Comparison of ENCODE assay signal across 8 cellular contexts in genomic region chr4:102759835-102760644, GRCh38. TPM values are rescaled to one million over a fixed set of nuclear protein-coding genes. Genes with fewer than 3 reads are reported as not detected.
DNase-seq lines count a peak whose midpoint lies in the region; ATAC-seq and TF ChIP-seq lines count a peak whose summit lies in the region.

No MANE protein-coding gene starts in this region.

- H4K8ac ChIP-seq in H9 (replicated peaks; ENCODE audit: insufficient read length, low read depth, low read length), result no peak overlapping the region

- H3K14ac ChIP-seq in H9 (ENCODE audit: insufficient read depth, low read length), result peak overlapping the region; percentile 67

- ATAC-seq in esophagus mucosa, result peak; percentile 68
- ATAC-seq in aorta (ENCODE audit: low FRiP score), result peak; percentile 70

- peaks cover 10% of the 10 kb centered on the region; the same call in 1 of the 2 replicates for H3K79me2 ChIP-seq in H9 (ENCODE audit: insufficient read depth, low read length)

- no peaks in the 10 kb centered on the region for H3K27me3 ChIP-seq in H9 (ENCODE audit: insufficient read depth, low read length)
- H3K27me3 ChIP-seq in muscle layer of duodenum (ENCODE audit: low read depth, low read length), result no peaks in the 10 kb centered on the region
- H3K27me3 ChIP-seq in aorta (ENCODE audit: control insufficient read depth in 1 of 2, insufficient read depth in 2 of 2, low read length in 1 of 2), result no peaks in the 10 kb centered on the region

- H3K18ac ChIP-seq in H9 (ENCODE audit: insufficient read length, low read depth, low read length), result peak overlapping the region; percentile 16

- peak overlapping the region; percentile 73 for H3K9ac ChIP-seq in H9 (ENCODE audit: extremely low read depth, insufficient read length, low read length)

- H3K36me3 Mint-ChIP-seq in activated naive CD4-positive, alpha-beta T cell treated with anti-CD3 and anti-CD28 coated beads, Interleukin-2, amount 50 U/mL, for 24 hours, result peaks cover 3% of the 10 kb centered on the region
- H3K36me3 Mint-ChIP-seq in H9 (ENCODE audit: insufficient read depth in 1 of 3, low read depth in 3 of 3), result peaks cover under 1 to 10% (median 4%) of the 10 kb centered on the region in 3 experiments

- H3K4me1 Mint-ChIP-seq in activated naive CD4-positive, alpha-beta T cell treated with anti-CD3 and anti-CD28 coated beads, Interleukin-2, amount 50 U/mL, for 24 hours, result peaks cover 42% of the 10 kb centered on the region
- H3K4me1 Mint-ChIP-seq in H9, result peaks cover 26% of the 10 kb centered on the region in 2 experiments

- no peaks in the 10 kb centered on the region for H3K36me3 ChIP-seq in KOPT-K1 (ENCODE audit: insufficient read depth, low read length)
- no peaks in the 10 kb centered on the region for H3K36me3 ChIP-seq in muscle layer of duodenum (ENCODE audit: control insufficient read depth in 1 of 2, insufficient read depth in 2 of 2, low read length in 2 of 2)
- no peaks in the 10 kb centered on the region for H3K36me3 ChIP-seq in aorta (ENCODE audit: control insufficient read depth in 1 of 2, insufficient read depth in 2 of 2, low read length in 1 of 2)

- H4K91ac ChIP-seq in H9 (ENCODE audit: insufficient read length, low read depth, low read length), result no peak overlapping the region

- no peak overlapping the region for H2AFZ ChIP-seq in H9 (ENCODE audit: low read length)

- WGBS in H9 (ENCODE audit: extremely low coverage, insufficient read length, low lambda C conversion rate), result no CpG with 5 or more reads among the region's 25 CpGs
- 1% methylated on average over 25 of the region's 25 CpGs for WGBS in aorta, 2 donors

- no peak overlapping the region for H2BK120ac ChIP-seq in H9 (ENCODE audit: low read depth, low read length, poor library complexity, severe bottlenecking)

- H2BK20ac ChIP-seq in H9 (ENCODE audit: low read depth, low read length, poor library complexity, severe bottlenecking), result no peak overlapping the region

- H3K27ac ChIP-seq in H9 (ENCODE audit: insufficient read length, low read depth, low read length) (no peak overlapping the region), KOPT-K1 (ENCODE audit: low read depth, low read length, poor library complexity, severe bottlenecking) (peak overlapping the region; percentile 60), muscle layer of duodenum (ENCODE audit: low read length) (peak overlapping the region; percentile 34), aorta (ENCODE audit: low read depth in 1 of 2, low read length in 2 of 2) (peak overlapping the region in 1 of 2 donors; percentile 35)

- H4K20me1 ChIP-seq in H9 (ENCODE audit: control insufficient read depth, insufficient read depth, insufficient read length), result no peaks in the 10 kb centered on the region

- H3K4me1 ChIP-seq in H9 (ENCODE audit: insufficient read depth, low read length) (no peaks in the 10 kb centered on the region), muscle layer of duodenum (ENCODE audit: control insufficient read depth in 1 of 2, insufficient read depth in 2 of 2, low read length in 2 of 2) (peaks cover 0 to 6% of the 10 kb centered on the region in 2 donors), aorta (ENCODE audit: control insufficient read depth in 1 of 2, insufficient read depth in 2 of 2, low read length in 2 of 2) (no peaks in the 10 kb centered on the region)

- H2AK5ac ChIP-seq in H9 (ENCODE audit: insufficient read length, low read length), result no peak overlapping the region

- peak overlapping the region; percentile 95 for H3K4me3 Mint-ChIP-seq in activated naive CD4-positive, alpha-beta T cell treated with anti-CD3 and anti-CD28 coated beads, Interleukin-2, amount 50 U/mL, for 24 hours
- peak overlapping the region; percentile 88 to 96 for H3K4me3 Mint-ChIP-seq in H9

- H4K5ac ChIP-seq in H9 (ENCODE audit: insufficient read length, low read depth, low read length), result no peak overlapping the region

- intact Hi-C loops in aorta (cut with DNase I), result loop anchor here in 1 of 2 donors (5.0 kb wide), 2 partner anchors 67 to 138 kb away; partner anchors contain the start of gene UBE2D3

- peak overlapping the region; percentile 99 for H3K4me2 ChIP-seq in H9 (ENCODE audit: insufficient read depth, insufficient read length, low read length)

- H3K9me3 ChIP-seq in H9 (ENCODE audit: control insufficient read depth, low read depth, low read length) (no peaks in the 10 kb centered on the region), KOPT-K1 (ENCODE audit: insufficient read depth, low read length, poor library complexity, severe bottlenecking) (no peaks in the 10 kb centered on the region), muscle layer of duodenum (ENCODE audit: control insufficient read depth in 1 of 2, low read length in 2 of 2) (no peaks in the 10 kb centered on the region), aorta (ENCODE audit: control insufficient read depth, low read length) (no peaks in the 10 kb centered on the region)

- TF ChIP-seq CTCF in H9 (conservative IDR thresholded peaks at IDR 0.05), result no peak
- no peak for TF ChIP-seq CTCF in WI38 (IDR thresholded peaks at IDR 0.05; ENCODE audit: low read depth, low read length)

- H2BK12ac ChIP-seq in H9 (ENCODE audit: insufficient read length, low read depth, low read length), result no peak overlapping the region

- H3K27ac Mint-ChIP-seq in activated naive CD4-positive, alpha-beta T cell treated with anti-CD3 and anti-CD28 coated beads, Interleukin-2, amount 50 U/mL, for 24 hours, result peak overlapping the region; percentile 86
- peak overlapping the region in 1 of 3 experiments; percentile 93; a peak in 3 of 7 replicates for H3K27ac Mint-ChIP-seq in H9

- H3K4me3 ChIP-seq in WI38 (ENCODE audit: low read depth, low read length) (peak overlapping the region; percentile 90), muscle layer of duodenum (ENCODE audit: low read depth in 1 of 2, low read length in 2 of 2) (peak overlapping the region; percentile 92 to 100), aorta (ENCODE audit: low read length in 2 of 2) (peak overlapping the region; percentile 75 to 85)

- H2BK5ac ChIP-seq in H9 (ENCODE audit: insufficient read length, low read length), result no peak overlapping the region

- no peak for DNase-seq in activated naive CD4-positive, alpha-beta T cell (lab: John Stamatoyannopoulos, UW)
- DNase-seq in H9, result no peak
- peak in 1 of 2 donors; percentile 85 for DNase-seq in aorta

- H3K23me2 ChIP-seq in H9 (ENCODE audit: insufficient read length, low read depth, low read length, poor library complexity, severe bottlenecking), result peaks cover 14% of the 10 kb centered on the region

- H3K9me3 Mint-ChIP-seq in activated naive CD4-positive, alpha-beta T cell treated with anti-CD3 and anti-CD28 coated beads, Interleukin-2, amount 50 U/mL, for 24 hours, result no peaks in the 10 kb centered on the region
- H3K9me3 Mint-ChIP-seq in H9, result peaks cover 2 to 7% of the 10 kb centered on the region in 2 experiments; a peak in 4 of 5 replicates

- no peak overlapping the region for H3K4ac ChIP-seq in H9 (ENCODE audit: low read depth, low read length)

- H3K79me1 ChIP-seq in H9 (ENCODE audit: insufficient read depth, low read depth, low read length, poor library complexity, severe bottlenecking), result peaks cover 2% of the 10 kb centered on the region

- no peak overlapping the region for H3K23ac ChIP-seq in H9 (ENCODE audit: insufficient read length, low read depth, low read length)

- no peak overlapping the region for H2BK15ac ChIP-seq in H9 (ENCODE audit: low read depth, low read length)

- no peak overlapping the region for H3K56ac ChIP-seq in H9 (ENCODE audit: insufficient read length, low read depth, low read length)

- no peaks in the 10 kb centered on the region for H3K27me3 Mint-ChIP-seq in activated naive CD4-positive, alpha-beta T cell treated with anti-CD3 and anti-CD28 coated beads, Interleukin-2, amount 50 U/mL, for 24 hours
- H3K27me3 Mint-ChIP-seq in H9 (ENCODE audit: low read depth), result peaks cover 6% of the 10 kb centered on the region

- H3T11ph ChIP-seq in H9 (ENCODE audit: low read length), result no peak overlapping the region

RNA-seq across cellular contexts. Expression of gene MANBA, which starts 0.7 kb away (rescaled TPM):
- total RNA-seq in H9 (2021) (21.4 and 22.0 TPM in 2 replicates), esophagus mucosa (10.7 TPM), aorta (10 to 100 TPM; 20.9 to 41.4 TPM)
- 10 to 100 TPM; 16.8 to 19.9 TPM for polyA plus RNA-seq in aorta
